Comparison of ENCODE assay signal across 7 cellular contexts in the genomic region with DNA sequence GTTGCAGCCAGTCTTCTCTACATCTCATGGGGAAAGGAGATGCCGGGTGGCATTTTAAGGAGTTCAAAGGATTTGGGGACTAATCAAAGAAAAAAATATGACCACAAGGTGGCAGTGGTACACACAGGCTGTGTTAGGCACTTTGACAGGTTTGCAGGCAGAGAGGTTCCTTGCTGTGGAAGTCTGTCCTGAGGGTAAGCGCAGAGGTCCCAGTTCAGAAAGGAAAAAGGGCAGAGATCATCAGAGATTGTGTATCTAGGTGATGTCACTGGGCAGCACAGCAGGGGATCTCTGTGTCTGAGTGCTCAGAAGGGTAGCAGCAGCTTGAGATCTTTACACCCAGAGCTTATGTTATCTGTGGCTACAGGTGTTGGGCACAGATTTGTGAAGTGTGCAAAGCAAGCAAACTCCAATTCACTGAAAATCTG.
DNase-seq lines count a peak whose midpoint lies in the region; ATAC-seq and TF ChIP-seq lines count a peak whose summit lies in the region.

No MANE protein-coding gene starts in this region.

- no peaks in the 10 kb centered on the region for H3K36me3 ChIP-seq in tibial artery

- H3K27ac ChIP-seq in tibial artery, result no peak overlapping the region

- DNase-seq in EH (ENCODE audit: low read depth) (peak; percentile 72), LoVo (ENCODE audit: low spot score) (peak; percentile 42), SHP77 treated with DMSO at 0.1 percent for 48 hours (lab: John Stamatoyannopoulos, UW) (peak; percentile 8), epidermal melanocyte (ENCODE audit: insufficient read length, low spot score) (peak; percentile 59), midbrain (lab: John Stamatoyannopoulos, UW) (peak; percentile 75), tibial artery (no peak)

- no peaks in the 10 kb centered on the region for H3K27me3 ChIP-seq in tibial artery

- H3K4me3 ChIP-seq in tibial artery, result no peak overlapping the region

- ATAC-seq in GM21390 (IDR thresholded peaks at IDR 0.05; ENCODE audit: unreplicated experiment), result peak; percentile 64

- H3K9me3 ChIP-seq in tibial artery, result no peaks in the 10 kb centered on the region

- intact Hi-C loops in tibial artery (cut with DNase I; ENCODE audit: low total_unique reads), result no loop called here

- no peaks in the 10 kb centered on the region for H3K4me1 ChIP-seq in tibial artery

- TF ChIP-seq CTCF in tibial artery (IDR thresholded peaks at IDR 0.05), result peak in 1 of 2 experiments; percentile 32

Comparison
In these comparisons a context has a peak if more than half of its experiments do, and no peak if none do; other contexts are left out.
1. DNase-seq: peak in EH (single experiment), LoVo (single experiment), SHP77 treated with DMSO at 0.1 percent for 48 hours (single experiment), epidermal melanocyte (single experiment) and midbrain (single experiment); none in tibial artery (0 of 2).